ENCODE assay signal across 8 cellular contexts in the genomic region with DNA sequence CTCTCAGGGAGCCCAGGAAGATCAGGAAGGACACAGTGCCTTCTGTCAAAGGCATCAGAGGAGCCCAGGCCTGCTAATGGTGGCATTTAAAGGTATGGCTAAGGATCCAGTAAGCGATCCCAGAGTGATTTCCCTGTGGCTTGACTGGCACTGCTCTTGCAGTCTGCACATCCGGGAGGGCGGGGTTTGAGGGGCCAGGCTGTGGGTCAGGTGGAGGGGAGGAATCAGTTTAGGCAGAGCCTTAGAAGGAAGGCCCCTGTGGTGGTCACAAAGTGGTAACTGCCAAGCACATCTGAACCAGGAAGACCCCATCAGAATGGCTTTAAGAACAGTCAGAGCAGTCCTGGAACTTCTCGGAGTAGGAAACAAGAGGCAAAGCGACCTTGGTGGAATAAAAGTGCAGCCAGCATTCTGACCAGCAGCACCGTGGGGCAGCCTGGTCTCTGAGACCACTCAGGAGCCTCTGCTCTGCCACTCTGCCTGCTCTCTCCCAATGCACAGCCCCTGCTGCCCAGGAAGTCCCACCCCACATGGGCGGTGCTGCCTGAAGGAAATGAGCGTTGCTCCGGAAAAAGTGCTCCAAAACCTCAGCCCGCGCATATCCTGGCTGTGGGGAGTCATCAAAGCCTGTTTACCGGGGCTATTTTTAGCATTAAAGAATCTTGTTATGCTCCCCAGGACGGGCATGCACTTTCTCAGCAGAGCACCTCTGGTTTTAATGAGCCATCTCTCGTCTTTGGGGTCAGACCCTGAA. TPM values are rescaled to one million over a fixed set of nuclear protein-coding genes. Genes with fewer than 3 reads are reported as not detected.
A peak's percentile ranks its signal among the peaks of the same experiment; 100 is the strongest.
DNase-seq lines count a peak whose midpoint lies in the region; ATAC-seq and TF ChIP-seq lines count a peak whose summit lies in the region.

No MANE protein-coding gene starts in this region.

- peaks cover 11 to 68% (median 35%) of the 10 kb centered on the region in 4 donors for H3K4me1 Mint-ChIP-seq in CD4-positive, CD25-positive, alpha-beta regulatory T cell
- peaks cover 52% of the 10 kb centered on the region for H3K4me1 Mint-ChIP-seq in endothelial cell (ENCODE audit: unreplicated experiment)

- H3K4me1 ChIP-seq in CD4-positive, CD25-positive, alpha-beta regulatory T cell (ENCODE audit: control insufficient read depth, insufficient read depth, low read length, poor library complexity, severe bottlenecking) = peaks cover 42% of the 10 kb centered on the region

- no peaks in the 10 kb centered on the region for H3K9me3 ChIP-seq in CD4-positive, CD25-positive, alpha-beta regulatory T cell (ENCODE audit: control insufficient read depth in 2 of 2, low read length in 2 of 2)

- no peaks in the 10 kb centered on the region for H3K27me3 ChIP-seq in CD4-positive, CD25-positive, alpha-beta regulatory T cell (ENCODE audit: control insufficient read depth, insufficient read depth, low read length)

- H3K27me3 Mint-ChIP-seq in CD4-positive, CD25-positive, alpha-beta regulatory T cell = no peaks in the 10 kb centered on the region
- H3K27me3 Mint-ChIP-seq in endothelial cell (ENCODE audit: unreplicated experiment) = peaks cover 10% of the 10 kb centered on the region

- H3K4me3 ChIP-seq in CD4-positive, CD25-positive, alpha-beta regulatory T cell (ENCODE audit: low read depth, low read length) = peak overlapping the region; percentile 76

- ATAC-seq in CD4-positive, CD25-positive, alpha-beta regulatory T cell (ENCODE audit: low read depth in 2 of 2) = peak; percentile 73 to 79
- ATAC-seq in GM21447 (IDR thresholded peaks at IDR 0.05; ENCODE audit: unreplicated experiment) (no peak), HG02884 (IDR thresholded peaks at IDR 0.05; ENCODE audit: unreplicated experiment) (no peak)

- H3K9me3 Mint-ChIP-seq in CD4-positive, CD25-positive, alpha-beta regulatory T cell = peaks cover 0 to 2% (median 0%) of the 10 kb centered on the region in 7 donors
- no peaks in the 10 kb centered on the region for H3K9me3 Mint-ChIP-seq in endothelial cell (ENCODE audit: unreplicated experiment)

- H3K36me3 ChIP-seq in CD4-positive, CD25-positive, alpha-beta regulatory T cell (ENCODE audit: control insufficient read depth, insufficient read depth, low read length) = no peaks in the 10 kb centered on the region

- no peak for TF ChIP-seq CTCF in endothelial cell (IDR thresholded peaks at IDR 0.05; ENCODE audit: unreplicated experiment)

- H3K27ac ChIP-seq in CD4-positive, CD25-positive, alpha-beta regulatory T cell (ENCODE audit: insufficient read depth, low read length, poor library complexity, severe bottlenecking) = peak overlapping the region; percentile 49

- peak overlapping the region; percentile 51 to 90 (median 86) for H3K4me3 Mint-ChIP-seq in CD4-positive, CD25-positive, alpha-beta regulatory T cell
- peak overlapping the region; percentile 31 for H3K4me3 Mint-ChIP-seq in endothelial cell (ENCODE audit: unreplicated experiment)

- H3K36me3 Mint-ChIP-seq in CD4-positive, CD25-positive, alpha-beta regulatory T cell = no peaks in the 10 kb centered on the region
- H3K36me3 Mint-ChIP-seq in endothelial cell (ENCODE audit: low read depth, unreplicated experiment) = peaks cover 87% of the 10 kb centered on the region

- H3K27ac Mint-ChIP-seq in CD4-positive, CD25-positive, alpha-beta regulatory T cell = peak overlapping the region; percentile 86 to 93 (median 91)
- H3K27ac Mint-ChIP-seq in endothelial cell (ENCODE audit: unreplicated experiment) = peak overlapping the region; percentile 25

- DNase-seq in CD4-positive, CD25-positive, alpha-beta regulatory T cell = peak; percentile 15 to 88 (median 59)
- DNase-seq in activated CD8-positive, alpha-beta memory T cell treated with anti-CD3 and anti-CD28 coated beads for 1 hour (ENCODE audit: extremely low read depth in 1 of 2, low read depth in 1 of 2) = peak; percentile 29 to 34
- DNase-seq in endothelial cell (ENCODE audit: low spot score) (no peak), NCI-H446 treated with DMSO at 0.1 percent for 48 hours (lab: John Stamatoyannopoulos, UW) (no peak)
- DNase-seq in stimulated activated CD4-positive, alpha-beta T cell treated with anti-CD3 and anti-CD28 coated beads, Interleukin-15, amount 100 ng/mL, for 24 hours = peak; percentile 87
- no peak for DNase-seq in effector CD8-positive, alpha-beta T cell (lab: John Stamatoyannopoulos, UW)

RNA-seq across cellular contexts. Expression of gene EPAS1, which starts 54.4 kb away (rescaled TPM):
- total RNA-seq in CD4-positive, CD25-positive, alpha-beta regulatory T cell = 4.4 TPM
- polyA plus RNA-seq in CD4-positive, CD25-positive, alpha-beta regulatory T cell = under 1 TPM in 2 of 4 donors, not detected in 2; 0.22 to 0.31 TPM
- total RNA-seq in endothelial cell (ENCODE audit: unreplicated experiment) = 280 TPM

Comparison
In these comparisons a context has a peak if more than half of its experiments do, and no peak if none do; other contexts are left out.
1. ATAC-seq: peak in CD4-positive, CD25-positive, alpha-beta regulatory T cell (2 of 2); none in GM21447 (single experiment) and HG02884 (single experiment).
2. DNase-seq: peak in CD4-positive, CD25-positive, alpha-beta regulatory T cell (3 of 3), activated CD8-positive, alpha-beta memory T cell treated with anti-CD3 and anti-CD28 coated beads for 1 hour (2 of 2) and stimulated activated CD4-positive, alpha-beta T cell treated with anti-CD3 and anti-CD28 coated beads, Interleukin-15, amount 100 ng/mL, for 24 hours (single experiment); none in endothelial cell (single experiment), NCI-H446 treated with DMSO at 0.1 percent for 48 hours (single experiment) and effector CD8-positive, alpha-beta T cell (single experiment).
3. RNA of gene EPAS1, which starts 54.4 kb away (total RNA-seq): 280 TPM in endothelial cell (single experiment); 4.4 TPM in CD4-positive, CD25-positive, alpha-beta regulatory T cell (single experiment); every median in the first group is over 10 times any median in the second.